ENCODE assay signal across 21 cellular contexts in genomic region chr3:66572090-66572632, GRCh38.
DNase-seq lines count a peak whose midpoint lies in the region; ATAC-seq and TF ChIP-seq lines count a peak whose summit lies in the region.
"Had no signal": no experiment of that assay in that cellular context is flagged by ENCODE, and none has a peak within 500 bp of the region (broad histone marks: within the 10 kb centered on the region; RNA-seq: fewer than 3 reads in every experiment).

No MANE protein-coding gene starts in this region.

- no peaks in the 10 kb centered on the region; the same call in 1 of the 2 replicates for H3K27me3 ChIP-seq in HUES6 (ENCODE audit: control insufficient read depth, insufficient read depth, low read length)
- H3K27me3 ChIP-seq in effector memory CD4-positive, alpha-beta T cell (replicated peaks; ENCODE audit: control insufficient read depth, insufficient read depth, low read length, poor library complexity, severe bottlenecking) = no peaks in the 10 kb centered on the region
- H3K27me3 ChIP-seq: MG63, Peyer's patch, SJCRH30 had no signal

- peak; percentile 36 for DNase-seq in D341Med (ENCODE audit: low spot score)
- DNase-seq in WTC11 (ENCODE audit: low spot score) = no peak
- DNase-seq in medulla oblongata (ENCODE audit: extremely low spot score) = peak; percentile 37
- DNase-seq in NCI-H1930 (lab: John Stamatoyannopoulos, UW) = no peak
- DNase-seq in DMS53 treated with DMSO at 0.1 percent for 48 hours (lab: John Stamatoyannopoulos, UW; ENCODE audit: unreplicated experiment) = no peak
- DNase-seq in effector memory CD4-positive, alpha-beta T cell = no peak
- DNase-seq: 8988T; Caco-2; CD4-positive, alpha-beta memory T cell; HCEC 1CT; Kasumi-1; MG63; NCI-H1417; NCI-H1694 treated with DMSO at 0.1 percent for 48 hours; NCI-H446 treated with DMSO at 0.1 percent for 48 hours; NCI-H748 treated with DMSO at 0.1 percent for 48 hours; Peyer's patch; SJCRH30 had no signal

- peak overlapping the region; percentile 44 for H3K4me3 ChIP-seq in HUES6 (ENCODE audit: low read depth, low read length)
- no peak overlapping the region for H3K4me3 ChIP-seq in effector memory CD4-positive, alpha-beta T cell (ENCODE audit: insufficient read depth, low read depth, low read length, poor library complexity, severe bottlenecking)
- H3K4me3 ChIP-seq: BLaER1 treated with 17β-estradiol and CSF1 and Interleukin-3, amounts not matched to agents 10 nM and 100 nM; MG63; Peyer's patch; SJCRH30 had no signal

- H3K27me3 Mint-ChIP-seq in WTC11 (ENCODE audit: low read depth) = peaks cover 49% of the 10 kb centered on the region

- peaks cover 22% of the 10 kb centered on the region for H3K4me1 ChIP-seq in HUES6 (ENCODE audit: control insufficient read depth, insufficient read depth, low read length)
- H3K4me1 ChIP-seq in effector memory CD4-positive, alpha-beta T cell (ENCODE audit: control insufficient read depth, insufficient read depth, low read length, poor library complexity, severe bottlenecking) = no peaks in the 10 kb centered on the region
- H3K4me1 ChIP-seq: Caco-2, Peyer's patch, SJCRH30 had no signal

- no peaks in the 10 kb centered on the region for H3K36me3 ChIP-seq in HUES6 (ENCODE audit: control insufficient read depth, insufficient read depth, low read length)
- no peaks in the 10 kb centered on the region for H3K36me3 ChIP-seq in effector memory CD4-positive, alpha-beta T cell (ENCODE audit: control insufficient read depth, insufficient read depth, low read length)
- H3K36me3 ChIP-seq: BLaER1 treated with 17β-estradiol and CSF1 and Interleukin-3, amounts not matched to agents 10 nM and 100 nM; MG63; Peyer's patch; SJCRH30 had no signal

- POLR2A ChIA-PET in WTC11 (lab: Charles Lee) = no interaction called here

- H3K4me1 Mint-ChIP-seq in WTC11 = peaks cover 28% of the 10 kb centered on the region

- TF ChIP-seq CTCF in WTC11 (IDR thresholded peaks at IDR 0.05) = no peak

- CTCF ChIA-PET in WTC11 (lab: Charles Lee) = interaction anchor here (0.6 to 2.9 kb wide), 13 partner anchors 10 to 231 kb away, joined by 3 to 15 read pairs (median 5); no protein-coding TSS in a partner anchor

- peak overlapping the region; percentile 30; the same call in 1 of the 2 replicates for H3K27ac ChIP-seq in HUES6 (ENCODE audit: low read depth, low read length)
- no peak overlapping the region for H3K27ac ChIP-seq in effector memory CD4-positive, alpha-beta T cell (ENCODE audit: insufficient read depth, low read length, poor library complexity, severe bottlenecking)
- H3K27ac ChIP-seq: BLaER1 treated with 17β-estradiol and CSF1 and Interleukin-3, amounts not matched to agents 10 nM and 100 nM; Peyer's patch; SJCRH30 had no signal

- ATAC-seq in WTC11 = no peak
- no peak for ATAC-seq in GM19395 (IDR thresholded peaks at IDR 0.05; ENCODE audit: unreplicated experiment)

- peaks cover 3% of the 10 kb centered on the region for H3K9me3 Mint-ChIP-seq in WTC11

- no peaks in the 10 kb centered on the region for H3K9me3 ChIP-seq in HUES6 (ENCODE audit: control insufficient read depth, insufficient read depth, low read depth, low read length)
- H3K9me3 ChIP-seq in effector memory CD4-positive, alpha-beta T cell (ENCODE audit: control insufficient read depth, low read length) = no peaks in the 10 kb centered on the region
- H3K9me3 ChIP-seq: Caco-2, MG63, Peyer's patch, SJCRH30 had no signal

- no peaks in the 10 kb centered on the region for H3K36me3 Mint-ChIP-seq in WTC11
- H3K36me3 Mint-ChIP-seq: CD4-positive, alpha-beta memory T cell had no signal

- H3K27ac Mint-ChIP-seq in WTC11 = no peak overlapping the region
- H3K27ac Mint-ChIP-seq: CD4-positive, alpha-beta memory T cell had no signal

- peak overlapping the region; percentile 53 for H3K4me3 Mint-ChIP-seq in WTC11
- H3K4me3 Mint-ChIP-seq: CD4-positive, alpha-beta memory T cell had no signal

- peak overlapping the region; percentile 0 for H3K9ac ChIP-seq in HUES6 (ENCODE audit: low read length)
- H3K9ac ChIP-seq: BLaER1 treated with 17β-estradiol and CSF1 and Interleukin-3, amounts not matched to agents 10 nM and 100 nM had no signal

TF ChIP-seq in WTC11, 78 proteins besides CTCF, POLR2A, EP300 and RAD21:
- peak; percentile 15; the same call in 1 of the 2 replicates for TF ChIP-seq ZNF423 (CRISPR knock-in tag; IDR thresholded peaks at IDR 0.05)
- TF ChIP-seq, protein P1, sequence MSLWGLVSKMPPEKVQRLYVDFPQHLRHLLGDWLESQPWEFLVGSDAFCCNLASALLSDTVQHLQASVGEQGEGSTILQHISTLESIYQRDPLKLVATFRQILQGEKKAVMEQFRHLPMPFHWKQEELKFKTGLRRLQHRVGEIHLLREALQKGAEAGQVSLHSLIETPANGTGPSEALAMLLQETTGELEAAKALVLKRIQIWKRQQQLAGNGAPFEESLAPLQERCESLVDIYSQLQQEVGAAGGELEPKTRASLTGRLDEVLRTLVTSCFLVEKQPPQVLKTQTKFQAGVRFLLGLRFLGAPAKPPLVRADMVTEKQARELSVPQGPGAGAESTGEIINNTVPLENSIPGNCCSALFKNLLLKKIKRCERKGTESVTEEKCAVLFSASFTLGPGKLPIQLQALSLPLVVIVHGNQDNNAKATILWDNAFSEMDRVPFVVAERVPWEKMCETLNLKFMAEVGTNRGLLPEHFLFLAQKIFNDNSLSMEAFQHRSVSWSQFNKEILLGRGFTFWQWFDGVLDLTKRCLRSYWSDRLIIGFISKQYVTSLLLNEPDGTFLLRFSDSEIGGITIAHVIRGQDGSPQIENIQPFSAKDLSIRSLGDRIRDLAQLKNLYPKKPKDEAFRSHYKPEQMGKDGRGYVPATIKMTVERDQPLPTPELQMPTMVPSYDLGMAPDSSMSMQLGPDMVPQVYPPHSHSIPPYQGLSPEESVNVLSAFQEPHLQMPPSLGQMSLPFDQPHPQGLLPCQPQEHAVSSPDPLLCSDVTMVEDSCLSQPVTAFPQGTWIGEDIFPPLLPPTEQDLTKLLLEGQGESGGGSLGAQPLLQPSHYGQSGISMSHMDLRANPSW (CRISPR knock-in tag; conservative IDR thresholded peaks at IDR 0.05; ENCODE audit: low read depth) = no peak

Comparison
In these comparisons a context has a peak if more than half of its experiments do, and no peak if none do; other contexts are left out.
1. DNase-seq: peak in D341Med (single experiment) and medulla oblongata (single experiment); none in WTC11 (single experiment), NCI-H1930 (0 of 2), DMS53 treated with DMSO at 0.1 percent for 48 hours (single experiment) and effector memory CD4-positive, alpha-beta T cell (0 of 3).